Comparison of ENCODE assay signal across 16 cellular contexts in the genomic region with DNA sequence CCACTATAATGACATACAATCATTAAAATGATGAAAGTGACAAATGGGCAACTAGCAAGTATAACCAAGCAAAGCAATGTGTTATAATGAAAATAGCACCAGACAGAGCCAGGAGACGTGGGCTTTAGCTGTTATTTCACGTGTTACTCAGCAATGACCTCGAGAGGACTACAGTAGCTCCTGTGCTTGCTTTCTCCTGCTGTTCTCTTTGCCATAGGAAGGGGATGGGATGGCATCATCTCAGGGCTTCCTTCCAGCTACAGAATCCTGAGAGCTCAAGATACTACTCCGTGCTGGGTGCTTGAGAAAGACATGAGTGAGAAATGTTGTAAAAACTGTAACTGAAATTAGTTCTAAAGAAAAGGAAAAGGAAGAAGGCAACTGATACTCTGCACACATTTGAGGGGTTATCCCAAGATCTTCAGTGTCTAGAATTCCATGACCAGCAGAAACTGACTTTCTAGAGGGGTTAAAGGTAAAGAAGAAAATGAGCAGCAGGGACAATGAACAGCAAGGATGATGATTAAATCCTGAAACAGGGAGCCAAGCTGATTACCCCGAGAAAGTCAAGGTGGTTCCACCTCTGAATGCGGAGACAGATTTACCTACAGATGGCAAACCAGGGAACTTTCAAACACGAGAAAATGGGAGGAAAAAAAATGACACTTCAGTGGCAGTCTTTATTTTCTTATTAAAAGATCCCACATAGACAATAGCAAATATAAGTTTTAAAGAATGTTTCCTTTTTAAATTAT. TPM values are rescaled to one million over a fixed set of nuclear protein-coding genes. Genes with fewer than 3 reads are reported as not detected.
DNase-seq lines count a peak whose midpoint lies in the region; TF ChIP-seq lines count a peak whose summit lies in the region.
"Had no signal": no experiment of that assay in that cellular context is flagged by ENCODE, and none has a peak within 500 bp of the region (broad histone marks: within the 10 kb centered on the region; RNA-seq: fewer than 3 reads in every experiment).

No MANE protein-coding gene starts in this region.

- no peaks in the 10 kb centered on the region for H3K36me3 ChIP-seq in ascending aorta
- H3K36me3 ChIP-seq in left ventricle myocardium inferior: no peaks in the 10 kb centered on the region
- H3K36me3 ChIP-seq: BLaER1 treated with 17β-estradiol and CSF1 and Interleukin-3, amounts not matched to agents 10 nM and 100 nM; SJCRH30 had no signal

- peak overlapping the region; percentile 49 to 50 for H3K27ac ChIP-seq in ascending aorta
- peak overlapping the region; percentile 79 for H3K27ac ChIP-seq in left ventricle myocardium inferior (replicated peaks)
- H3K27ac ChIP-seq: BLaER1 treated with 17β-estradiol and CSF1 and Interleukin-3, amounts not matched to agents 10 nM and 100 nM; KMS-11; PC-9; RWPE1; SJCRH30 had no signal

- in situ Hi-C loops in G401 (cut with HindIII; ENCODE audit: low sequenced_read_pairs): no loop called here

- intact Hi-C loops in ascending aorta (cut with DNase I) (no loop called here), left ventricle myocardium inferior (cut with micrococcal nuclease) (no loop called here)

- H3K4me1 ChIP-seq in ascending aorta (peaks cover 0 to 29% of the 10 kb centered on the region in 2 donors), left ventricle myocardium inferior (peaks cover 90% of the 10 kb centered on the region)
- H3K4me1 ChIP-seq: BLaER1 treated with 17β-estradiol and CSF1 and Interleukin-3, amounts not matched to agents 10 nM and 100 nM; SJCRH30 had no signal

- H3K27me3 ChIP-seq in ascending aorta (no peaks in the 10 kb centered on the region), left ventricle myocardium inferior (ENCODE audit: low read depth) (no peaks in the 10 kb centered on the region)
- H3K27me3 ChIP-seq: BLaER1 treated with 17β-estradiol and CSF1 and Interleukin-3, amounts not matched to agents 10 nM and 100 nM; SJCRH30 had no signal

- DNase-seq in G401 (ENCODE audit: low spot score) (peak; percentile 76), ascending aorta (ENCODE audit: low spot score in 2 of 2) (no peak), left ventricle myocardium inferior (no peak), pons (ENCODE audit: low spot score) (peak; percentile 34), NCI-H2107 treated with DMSO at 0.1 percent for 48 hours (lab: John Stamatoyannopoulos, UW; ENCODE audit: unreplicated experiment) (no peak)
- DNase-seq in activated CD4-positive, alpha-beta T cell treated with anti-CD3 and anti-CD28 coated beads, Interleukin-2, amount 50 U/mL, for 4 hours: no peak
- no peak for DNase-seq in NK-92 treated with Interleukin-12 subunit alpha and Interleukin-12 subunit beta, amount 100 ng/mL, for 24 hours (lab: John Stamatoyannopoulos, UW)
- DNase-seq: DMS79 treated with DMSO at 0.1 percent for 48 hours, H7, NCI-H2029, NCI-H446 treated with DMSO at 0.1 percent for 48 hours, PC-9, SJCRH30 had no signal

- H3K4me3 ChIP-seq in ascending aorta: no peak overlapping the region
- H3K4me3 ChIP-seq in left ventricle myocardium inferior: no peak overlapping the region
- H3K4me3 ChIP-seq: BLaER1 treated with 17β-estradiol and CSF1 and Interleukin-3, amounts not matched to agents 10 nM and 100 nM; PC-9; SJCRH30 had no signal

- H3K9me3 ChIP-seq in ascending aorta (peaks cover 0 to 4% of the 10 kb centered on the region in 2 donors), left ventricle myocardium inferior (replicated peaks) (peaks cover 4% of the 10 kb centered on the region)
- H3K9me3 ChIP-seq: BLaER1 treated with 17β-estradiol and CSF1 and Interleukin-3, amounts not matched to agents 10 nM and 100 nM; SJCRH30 had no signal

- TF ChIP-seq CTCF in ascending aorta (IDR thresholded peaks at IDR 0.05) (no peak), left ventricle myocardium inferior (IDR thresholded peaks at IDR 0.05; ENCODE audit: borderline replicate concordance) (no peak)

RNA-seq across cellular contexts. Expression of a gene that starts 33.4 kb away (rescaled TPM):
- not detected in 2 replicates for total RNA-seq in G401 (2014; rRNA removed; shearing (Covaris generic))
- total RNA-seq in ascending aorta: 8.9 TPM
- 8.6 TPM for total RNA-seq in left ventricle myocardium inferior

Comparison
In these comparisons a context has a peak if more than half of its experiments do, and no peak if none do; other contexts are left out.
1. DNase-seq: peak in G401 (single experiment) and pons (single experiment); none in ascending aorta (0 of 2), left ventricle myocardium inferior (single experiment), activated CD4-positive, alpha-beta T cell treated with anti-CD3 and anti-CD28 coated beads, Interleukin-2, amount 50 U/mL, for 4 hours (0 of 2), NK-92 treated with Interleukin-12 subunit alpha and Interleukin-12 subunit beta, amount 100 ng/mL, for 24 hours (single experiment) and NCI-H2107 treated with DMSO at 0.1 percent for 48 hours (single experiment).